In genomic region chr18:11145413-11146191, GRCh38 we compare ENCODE assay signal across 23 cellular contexts. TPM values are rescaled to one million over a fixed set of nuclear protein-coding genes. Genes with fewer than 3 reads are reported as not detected.
DNase-seq lines count a peak whose midpoint lies in the region; ATAC-seq, FAIRE-seq and TF ChIP-seq lines count a peak whose summit lies in the region.
"Had no signal": no experiment of that assay in that cellular context is flagged by ENCODE, and none has a peak within 500 bp of the region (broad histone marks: within the 10 kb centered on the region; RNA-seq: fewer than 3 reads in every experiment).

No MANE protein-coding gene starts in this region.

- H3K9ac ChIP-seq in HUES6 (ENCODE audit: low read length) = peak overlapping the region; percentile 54
- no peak overlapping the region for H3K9ac ChIP-seq in kidney (ENCODE audit: low read length in 2 of 2)

- no peak for TF ChIP-seq POLR2A in esophagus muscularis mucosa (IDR thresholded peaks at IDR 0.05; ENCODE audit: low read depth)

- H3K4me1 ChIP-seq in HUES6 (ENCODE audit: control insufficient read depth, insufficient read depth, low read length) (peaks cover 35% of the 10 kb centered on the region), esophagus muscularis mucosa (peaks cover 16 to 27% (median 19%) of the 10 kb centered on the region in 4 donors), lower lobe of right lung (peaks cover 15% of the 10 kb centered on the region), kidney (ENCODE audit: control insufficient read depth in 1 of 2, insufficient read depth in 1 of 2, low read depth in 1 of 2, low read length in 2 of 2) (peaks cover 0 to 3% of the 10 kb centered on the region in 2 donors)

- WGBS in esophagus muscularis mucosa = 82% methylated on average over 4 of the region's 4 CpGs

- POLR2A ChIA-PET in RWPE1 (lab: Yijun Ruan, JAX; ENCODE audit: low non-redundant PET) = no interaction called here

- FAIRE-seq in kidney (lab: Jason Lieb, UNC) = no peak
- FAIRE-seq: RCC 7860, small intestine had no signal

- H3K27me3 ChIP-seq in HUES6 (ENCODE audit: control insufficient read depth, insufficient read depth, low read length) (peaks cover 53% of the 10 kb centered on the region), esophagus muscularis mucosa (peaks cover 0 to 50% (median 23%) of the 10 kb centered on the region in 4 donors), lower lobe of right lung (ENCODE audit: low read depth) (peaks cover 43% of the 10 kb centered on the region)

- H3K27ac ChIP-seq in HUES6 (ENCODE audit: low read depth, low read length) (no peak overlapping the region), esophagus muscularis mucosa (replicated peaks in 1 of 4) (no peak overlapping the region), lower lobe of right lung (no peak overlapping the region), substantia nigra (ENCODE audit: low read depth, low read length, poor library complexity, severe bottlenecking) (peak overlapping the region; percentile 76), kidney (ENCODE audit: low read depth in 2 of 2, low read length in 2 of 2) (no peak overlapping the region), RWPE1 (no peak overlapping the region)
- H3K27ac ChIP-seq: body of pancreas, gastroesophageal sphincter had no signal

- no peak for TF ChIP-seq CTCF in esophagus muscularis mucosa (IDR thresholded peaks at IDR 0.05)
- no peak for TF ChIP-seq CTCF in lower lobe of right lung (IDR thresholded peaks at IDR 0.05)
- no peak for TF ChIP-seq CTCF in kidney (IDR thresholded peaks at IDR 0.05; ENCODE audit: borderline replicate concordance, extremely low read depth, insufficient read depth)
- TF ChIP-seq CTCF in RWPE1 (conservative IDR thresholded peaks at IDR 0.05; ENCODE audit: low read depth) = no peak

- H3K9me3 ChIP-seq in HUES6 (ENCODE audit: control insufficient read depth, insufficient read depth, low read depth, low read length) (no peaks in the 10 kb centered on the region), esophagus muscularis mucosa (no peaks in the 10 kb centered on the region), lower lobe of right lung (no peaks in the 10 kb centered on the region), kidney (ENCODE audit: control insufficient read depth in 1 of 2, low read length in 2 of 2) (no peaks in the 10 kb centered on the region)
- H3K9me3 ChIP-seq: body of pancreas, gastroesophageal sphincter, left lung had no signal

- DNase-seq in esophagus muscularis mucosa (ENCODE audit: extremely low spot score) = peak; percentile 87
- no peak for DNase-seq in lower lobe of right lung
- no peak for DNase-seq in substantia nigra (lab: John Stamatoyannopoulos, UW)
- no peak for DNase-seq in kidney
- no peak for DNase-seq in RWPE1 (ENCODE audit: low spot score)
- no peak for DNase-seq in medulla oblongata (ENCODE audit: extremely low spot score)
- no peak for DNase-seq in dermis blood vessel endothelial cell
- DNase-seq: activated CD4-positive, alpha-beta memory T cell treated with anti-CD3 and anti-CD28 coated beads, Interleukin-2, amount 10 ng/mL, durations not matched to agents 7 days and 5 days; activated CD8-positive, alpha-beta memory T cell treated with anti-CD3 and anti-CD28 coated beads, Interleukin-2, amount 50 U/mL, for 4 hours; activated naive CD4-positive, alpha-beta T cell treated with Interleukin-2 at 50 U/mL for 16 hours; CD8-positive, alpha-beta memory T cell; immature natural killer cell; natural killer cell; NCI-H1048; NCI-H446 treated with DMSO at 0.1 percent for 48 hours; NCI-H82; small intestine; stimulated activated CD4-positive, alpha-beta T cell treated with anti-CD3 and anti-CD28 coated beads, Interleukin-1b, Interleukin-23, amount 100 ng/mL, for 48 hours had no signal

- H3K4me3 ChIP-seq in HUES6 (ENCODE audit: low read depth, low read length) (peak overlapping the region; percentile 49), esophagus muscularis mucosa (no peak overlapping the region), lower lobe of right lung (peak overlapping the region; percentile 52), kidney (ENCODE audit: low read length in 2 of 2) (no peak overlapping the region)
- H3K4me3 ChIP-seq: body of pancreas, gastroesophageal sphincter had no signal

- CTCF ChIA-PET in RWPE1 (lab: Yijun Ruan, JAX) = interaction anchor here (0.6 kb wide), 2 partner anchors 334 to 691 kb away, joined by 3 read pairs; no protein-coding TSS in a partner anchor

- H3K36me3 ChIP-seq in HUES6 (ENCODE audit: control insufficient read depth, insufficient read depth, low read length) = no peaks in the 10 kb centered on the region
- H3K36me3 ChIP-seq in esophagus muscularis mucosa = no peaks in the 10 kb centered on the region
- H3K36me3 ChIP-seq in lower lobe of right lung = no peaks in the 10 kb centered on the region
- peaks cover 0 to 1% of the 10 kb centered on the region in 2 donors for H3K36me3 ChIP-seq in kidney (ENCODE audit: control insufficient read depth in 1 of 2, insufficient read depth in 2 of 2, low read length in 2 of 2)
- H3K36me3 ChIP-seq: gastroesophageal sphincter, left lung had no signal

- ATAC-seq in lower lobe of right lung = no peak
- ATAC-seq: gastroesophageal sphincter, left lung, natural killer cell had no signal

- no peak for TF ChIP-seq EP300 in esophagus muscularis mucosa (IDR thresholded peaks at IDR 0.05)

- intact Hi-C loops in esophagus muscularis mucosa (cut with DNase I) (no loop called here), lower lobe of right lung (cut with DNase I) (no loop called here), kidney (cut with DNase I) (no loop called here)

RNA-seq across cellular contexts. Expression of gene PIEZO2, which starts 3.8 kb away (rescaled TPM):
- 1 to 10 TPM; 2.4 to 5.2 (median 3.3) TPM for total RNA-seq in esophagus muscularis mucosa
- total RNA-seq in lower lobe of right lung = 11.1 TPM
- total RNA-seq in kidney = 4.1 TPM
- 1.1 TPM for polyA plus RNA-seq in kidney (ENCODE audit: insufficient read depth, low read depth, low replicate concordance)
- 141 and 342 TPM in 2 replicates for total RNA-seq in dermis blood vessel endothelial cell
- total RNA-seq: activated CD4-positive, alpha-beta memory T cell treated with anti-CD3 and anti-CD28 coated beads, Interleukin-2, amount 10 ng/mL, durations not matched to agents 7 days and 5 days; CD8-positive, alpha-beta memory T cell; natural killer cell had no signal
- polyA plus RNA-seq: CD8-positive, alpha-beta memory T cell; immature natural killer cell had no signal

Comparison
In these comparisons a context has a peak if more than half of its experiments do, and no peak if none do; other contexts are left out.
1. H3K4me3 ChIP-seq: peak in HUES6 (single experiment) and lower lobe of right lung (single experiment); none in esophagus muscularis mucosa (0 of 4) and kidney (0 of 2).
2. RNA of gene PIEZO2, which starts 3.8 kb away (total RNA-seq): 141 to 342 TPM in dermis blood vessel endothelial cell; 11.1 TPM in lower lobe of right lung (single experiment), 2.4 to 5.2 TPM in esophagus muscularis mucosa and 4.1 TPM in kidney (single experiment); every median in the first group is over 10 times any median in the second.